Comparison of ENCODE assay signal across 8 cellular contexts in the genomic region with DNA sequence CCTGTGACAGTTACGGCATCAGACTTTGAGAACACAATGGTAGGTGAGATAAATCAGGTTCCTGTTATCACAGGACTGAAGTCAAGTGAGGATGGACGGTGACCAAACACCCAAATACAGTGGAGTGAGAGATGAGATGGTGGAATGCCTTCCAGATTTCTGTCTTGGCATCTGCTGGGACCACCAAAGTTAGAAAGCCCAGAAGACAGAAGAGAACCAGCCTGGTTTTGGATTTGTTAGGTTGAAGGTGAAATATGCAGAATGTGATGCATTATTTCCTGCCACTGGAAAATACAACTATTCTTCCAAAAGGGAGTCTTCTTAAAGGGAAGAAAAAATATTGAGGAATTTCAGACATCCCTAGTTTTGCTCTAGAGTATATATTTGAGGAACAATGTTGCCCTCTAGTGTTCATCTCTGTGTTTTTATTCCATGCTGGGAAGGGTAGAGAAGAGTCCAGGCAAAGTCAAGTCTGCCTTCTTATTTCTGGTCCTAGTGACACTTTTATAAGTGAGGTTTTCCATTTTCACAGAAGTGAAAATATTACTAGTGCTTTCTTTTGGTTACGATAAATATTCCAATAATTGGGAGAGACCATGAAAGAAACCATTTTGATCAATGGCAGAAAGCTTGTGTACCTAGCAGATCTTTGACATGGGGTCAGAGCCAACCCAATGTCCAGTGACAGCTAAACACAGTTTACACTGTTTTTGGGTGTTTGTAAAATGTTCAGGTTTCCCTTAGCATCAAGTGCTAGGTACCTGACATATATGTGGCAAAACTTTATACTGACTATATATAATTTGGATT.
DNase-seq lines count a peak whose midpoint lies in the region; ATAC-seq and TF ChIP-seq lines count a peak whose summit lies in the region.
"Had no signal": no experiment of that assay in that cellular context is flagged by ENCODE, and none has a peak within 500 bp of the region (broad histone marks: within the 10 kb centered on the region; RNA-seq: fewer than 3 reads in every experiment).

No MANE protein-coding gene starts in this region.

- peak; percentile 66 for TF ChIP-seq CTCF in GM10266 (IDR thresholded peaks at IDR 0.05; ENCODE audit: control insufficient read depth, insufficient read depth, low read depth, missing control alignments)

- H3K9me3 ChIP-seq in right cardiac atrium (ENCODE audit: control insufficient read depth, low read length), result no peaks in the 10 kb centered on the region

- ATAC-seq in HG02973 (IDR thresholded peaks at IDR 0.05; ENCODE audit: unreplicated experiment) (peak; percentile 77), right cardiac atrium (peak; percentile 82 to 87)
- ATAC-seq in activated naive CD8-positive, alpha-beta T cell treated with anti-CD3 and anti-CD28 coated beads, Interleukin-2, amount 50 U/mL, for 24 hours, result no peak

- intact Hi-C loops in right cardiac atrium (cut with DNase I), result loop anchor here in 3 of 4 donors (5.0 to 10.0 kb wide), 2 partner anchors 287 to 329 kb away; no protein-coding TSS in a partner anchor

- peaks cover 2% of the 10 kb centered on the region for H3K4me1 ChIP-seq in right cardiac atrium (ENCODE audit: control insufficient read depth, insufficient read depth, low read length)

- DNase-seq in GM10266 (ENCODE audit: extremely low spot score), result peak; percentile 33
- DNase-seq in NCI-H2196 treated with DMSO at 0.1 percent for 48 hours (lab: John Stamatoyannopoulos, UW; ENCODE audit: unreplicated experiment), result peak; percentile 51
- DNase-seq in amniotic epithelial cell (ENCODE audit: low read depth), result peak; percentile 76
- no peak for DNase-seq in right cardiac atrium
- peak; percentile 62 for DNase-seq in smooth muscle cell of the brain vasculature (ENCODE audit: low read depth, low spot score)
- no peak for DNase-seq in activated naive CD8-positive, alpha-beta T cell treated with anti-CD3 and anti-CD28 coated beads, Interleukin-2, amount 50 U/mL, for 24 hours
- DNase-seq: activated T-cell treated with anti-CD3 and anti-CD28 coated beads, Interleukin-2, amount 50 U/mL, for 4 hours had no signal

- no peaks in the 10 kb centered on the region for H3K27me3 Mint-ChIP-seq in activated naive CD8-positive, alpha-beta T cell treated with anti-CD3 and anti-CD28 coated beads, Interleukin-2, amount 50 U/mL, for 24 hours

- H3K4me3 ChIP-seq in right cardiac atrium (ENCODE audit: low read length), result no peak overlapping the region

- WGBS in right cardiac atrium, result 47% methylated on average over 3 of the region's 3 CpGs

- no peaks in the 10 kb centered on the region for H3K4me1 Mint-ChIP-seq in activated naive CD8-positive, alpha-beta T cell treated with anti-CD3 and anti-CD28 coated beads, Interleukin-2, amount 50 U/mL, for 24 hours

- no peaks in the 10 kb centered on the region for H3K36me3 Mint-ChIP-seq in activated naive CD8-positive, alpha-beta T cell treated with anti-CD3 and anti-CD28 coated beads, Interleukin-2, amount 50 U/mL, for 24 hours (ENCODE audit: low read depth)

- H3K27me3 ChIP-seq in right cardiac atrium (ENCODE audit: control insufficient read depth, insufficient read depth), result no peaks in the 10 kb centered on the region

- no peak overlapping the region for H3K27ac Mint-ChIP-seq in activated naive CD8-positive, alpha-beta T cell treated with anti-CD3 and anti-CD28 coated beads, Interleukin-2, amount 50 U/mL, for 24 hours

- no peak overlapping the region for H3K4me3 Mint-ChIP-seq in activated naive CD8-positive, alpha-beta T cell treated with anti-CD3 and anti-CD28 coated beads, Interleukin-2, amount 50 U/mL, for 24 hours
- H3K4me3 Mint-ChIP-seq: activated T-cell treated with anti-CD3 and anti-CD28 coated beads, Interleukin-2, amount 50 U/mL, for 4 hours had no signal

- H3K9me3 Mint-ChIP-seq in activated naive CD8-positive, alpha-beta T cell treated with anti-CD3 and anti-CD28 coated beads, Interleukin-2, amount 50 U/mL, for 24 hours, result peaks cover 4% of the 10 kb centered on the region
- H3K9me3 Mint-ChIP-seq: activated T-cell treated with anti-CD3 and anti-CD28 coated beads, Interleukin-2, amount 50 U/mL, for 4 hours had no signal

- H3K27ac ChIP-seq in right cardiac atrium (ENCODE audit: low read length), result no peak overlapping the region

Comparison
In these comparisons a context has a peak if more than half of its experiments do, and no peak if none do; other contexts are left out.
1. DNase-seq: peak in GM10266 (single experiment), NCI-H2196 treated with DMSO at 0.1 percent for 48 hours (single experiment), amniotic epithelial cell (single experiment) and smooth muscle cell of the brain vasculature (single experiment); none in right cardiac atrium (0 of 3) and activated naive CD8-positive, alpha-beta T cell treated with anti-CD3 and anti-CD28 coated beads, Interleukin-2, amount 50 U/mL, for 24 hours (single experiment).